ENCODE assay signal across 19 cellular contexts in genomic region chr20:63773571-63774347, GRCh38. TPM values are rescaled to one million over a fixed set of nuclear protein-coding genes. Genes with fewer than 3 reads are reported as not detected.
A peak's percentile ranks its signal among the peaks of the same experiment; 100 is the strongest.
DNase-seq lines count a peak whose midpoint lies in the region; ATAC-seq, FAIRE-seq and TF ChIP-seq lines count a peak whose summit lies in the region.
"Had no signal": no experiment of that assay in that cellular context is flagged by ENCODE, and none has a peak within 500 bp of the region (broad histone marks: within the 10 kb centered on the region; RNA-seq: fewer than 3 reads in every experiment).

No MANE protein-coding gene starts in this region.

- H2BK12ac ChIP-seq in neuronal stem cell (ENCODE audit: low read length) = no peak overlapping the region

- TF ChIP-seq CTCF in K562 (IDR thresholded peaks at IDR 0.05 in 2 of 3, conservative IDR thresholded peaks at IDR 0.05 in 1 of 3; ENCODE audit: insufficient read depth in 2 of 3, low read depth in 1 of 3, low read length in 3 of 3) (no peak), lower lobe of right lung (IDR thresholded peaks at IDR 0.05) (no peak)

- H3K23ac ChIP-seq in neuronal stem cell (ENCODE audit: low read depth, low read length, poor library complexity) = no peak overlapping the region

- H3K9me3 ChIP-seq in K562 (replicated peaks; ENCODE audit: control insufficient read depth, insufficient read depth, low read depth, low read length) = no peaks in the 10 kb centered on the region
- no peaks in the 10 kb centered on the region for H3K9me3 ChIP-seq in lower lobe of right lung
- H3K9me3 ChIP-seq in neuronal stem cell (replicated peaks in 1 of 2; ENCODE audit: control insufficient read depth in 2 of 2, insufficient read depth in 1 of 2, low read depth in 1 of 2, low read length in 2 of 2) = no peaks in the 10 kb centered on the region
- H3K9me3 ChIP-seq: Peyer's patch had no signal

- no peaks in the 10 kb centered on the region for H3K9me1 ChIP-seq in K562 (ENCODE audit: control insufficient read depth, insufficient read depth, low read length)

- CTCF ChIA-PET in K562 (lab: Yijun Ruan, JAX; ENCODE audit: low intra/inter-chr PET ratio) = no interaction called here

- H3K36me3 ChIP-seq in K562 (ENCODE audit: control insufficient read depth, insufficient read depth, low read length) (no peaks in the 10 kb centered on the region), lower lobe of right lung (peaks cover 9% of the 10 kb centered on the region), neuronal stem cell (replicated peaks in 1 of 2; ENCODE audit: control insufficient read depth in 2 of 2, insufficient read depth in 2 of 2, low read length in 2 of 2) (peaks cover 1 to 43% of the 10 kb centered on the region in 2 donors)
- H3K36me3 ChIP-seq: Peyer's patch had no signal

- ATAC-seq in Right ventricle myocardium inferior (no peak), left ventricle myocardium superior (no peak), K562 (no peak), lower lobe of right lung (no peak), GM19324 (IDR thresholded peaks at IDR 0.05; ENCODE audit: low FRiP score, unreplicated experiment) (no peak)

- H4K8ac ChIP-seq in neuronal stem cell (ENCODE audit: low read depth, low read length) = no peak overlapping the region

- H3K4ac ChIP-seq in neuronal stem cell (ENCODE audit: low read length) = no peak overlapping the region

- no peak for FAIRE-seq in K562 (lab: Jason Lieb, UNC)
- FAIRE-seq: GM12892, H1 had no signal

- WGBS in K562 (ENCODE audit: insufficient coverage, low coverage, missing lambda C conversion rate) = 81% methylated on average over 34 of the region's 36 CpGs
- no CpG with 5 or more reads among the region's 36 CpGs for WGBS in neuronal stem cell (ENCODE audit: extremely low coverage in 2 of 2, insufficient read length in 2 of 2, insufficient replicate concordance in 1 of 2), 2 donors

- H3K14ac ChIP-seq in neuronal stem cell (ENCODE audit: low read length) = no peak overlapping the region

- no peak overlapping the region for H2BK15ac ChIP-seq in neuronal stem cell (ENCODE audit: low read length)

- H3K79me2 ChIP-seq in K562 (ENCODE audit: control insufficient read depth, insufficient read depth, low read length) = no peaks in the 10 kb centered on the region

- H2BK120ac ChIP-seq in neuronal stem cell (ENCODE audit: low read depth, low read length) = no peak overlapping the region

- H4K91ac ChIP-seq in neuronal stem cell (ENCODE audit: low read depth, low read length, poor library complexity) = no peak overlapping the region

- H3K9ac ChIP-seq in K562 (ENCODE audit: insufficient read depth in 1 of 2, low read depth in 2 of 2, low read length in 2 of 2) (no peak overlapping the region), neuronal stem cell (ENCODE audit: low read depth, low read length, poor library complexity) (no peak overlapping the region)

- in situ Hi-C loops in K562 (cut with MboI) = loop anchor here (5.0 kb wide), 1 partner anchor 61 kb away; no protein-coding TSS in a partner anchor

- DNase-seq in Right ventricle myocardium inferior (ENCODE audit: missing footprints) (peak; percentile 25), left ventricle myocardium superior (no peak), K562 (ENCODE audit: extremely low read depth in 1 of 4, low spot score in 3 of 4) (no peak), lower lobe of right lung (peak; percentile 38), EL (no peak), neuronal stem cell (ENCODE audit: low spot score) (no peak), SK-N-DZ (ENCODE audit: low spot score) (no peak)
- DNase-seq: DMS79, GDM1, MM.1S, NCI-H1105, NCI-H187, Peyer's patch, SHP77 treated with DMSO at 0.1 percent for 48 hours had no signal

- H2AFZ ChIP-seq in K562 (ENCODE audit: low read depth, low read length) (no peak overlapping the region), neuronal stem cell (ENCODE audit: low read length) (no peak overlapping the region)

- H3K4me1 ChIP-seq in K562 (replicated peaks in 1 of 2; ENCODE audit: control insufficient read depth in 2 of 2, insufficient read depth in 2 of 2, low read length in 2 of 2) = peaks cover 11 to 52% of the 10 kb centered on the region in 2 experiments; a peak in 4 of 5 replicates
- peaks cover 6% of the 10 kb centered on the region for H3K4me1 ChIP-seq in lower lobe of right lung
- H3K4me1 ChIP-seq in neuronal stem cell (ENCODE audit: control insufficient read depth in 2 of 2, insufficient read depth in 1 of 2, low read depth in 1 of 2, low read length in 2 of 2) = peaks cover 8 to 10% of the 10 kb centered on the region in 2 donors

- peaks cover 12% of the 10 kb centered on the region for H3K79me1 ChIP-seq in neuronal stem cell (ENCODE audit: low read depth, low read length)

- no peak overlapping the region for H3K18ac ChIP-seq in neuronal stem cell (ENCODE audit: low read length)

- no peak for TF ChIP-seq POLR2A in K562 (conservative IDR thresholded peaks at IDR 0.05)

- no peak for TF ChIP-seq RAD21 in K562 (CRISPR knock-in tag; conservative IDR thresholded peaks at IDR 0.05 in 1 of 2, IDR thresholded peaks at IDR 0.05 in 1 of 2)

- H3K4me2 ChIP-seq in K562 (ENCODE audit: insufficient read depth, low read length) (no peak overlapping the region), neuronal stem cell (ENCODE audit: insufficient read depth, low read length, poor library complexity, severe bottlenecking) (no peak overlapping the region)

- H3K27me3 ChIP-seq in K562 (ENCODE audit: control insufficient read depth in 2 of 2, insufficient read depth in 2 of 2, low read length in 2 of 2) = peaks cover 0 to 5% of the 10 kb centered on the region in 2 experiments; a peak in 2 of 5 replicates
- H3K27me3 ChIP-seq in lower lobe of right lung (ENCODE audit: low read depth) = no peaks in the 10 kb centered on the region
- no peaks in the 10 kb centered on the region for H3K27me3 ChIP-seq in neuronal stem cell (ENCODE audit: control insufficient read depth in 3 of 3, insufficient read depth in 3 of 3, low read depth in 1 of 3, low read length in 3 of 3)
- H3K27me3 ChIP-seq: Peyer's patch had no signal

- BruUV-seq in K562 (replicated peaks; lab: Mats Ljungman, UMichigan) = no TSS peak

- no peaks in the 10 kb centered on the region; the same call in 1 of the 2 replicates for H4K20me1 ChIP-seq in K562 (replicated peaks; ENCODE audit: control insufficient read depth, insufficient read depth, low read length)

- H3K27ac ChIP-seq in K562 (ENCODE audit: extremely low read depth, low read depth, low read length) (no peak overlapping the region), lower lobe of right lung (no peak overlapping the region), neuronal stem cell (replicated peaks; ENCODE audit: low read length) (no peak overlapping the region)
- H3K27ac ChIP-seq: 22Rv1, C4-2B, Peyer's patch had no signal

- intact Hi-C loops in Right ventricle myocardium inferior (cut with DNase I) = loop anchor here (10.0 kb wide), 1 partner anchor 201 kb away; the partner anchor contains the start of gene SAMD10
- intact Hi-C loops in left ventricle myocardium superior (cut with micrococcal nuclease) = no loop called here
- intact Hi-C loops in K562 (cut with micrococcal nuclease) = no loop called here
- intact Hi-C loops in lower lobe of right lung (cut with DNase I) = no loop called here

- no peak overlapping the region for H3K4me3 ChIP-seq in K562
- H3K4me3 ChIP-seq in lower lobe of right lung = no peak overlapping the region
- H3K4me3 ChIP-seq in neuronal stem cell (ENCODE audit: low read length in 2 of 2) = no peak overlapping the region
- H3K4me3 ChIP-seq: Peyer's patch had no signal

- H2AK5ac ChIP-seq in neuronal stem cell (ENCODE audit: low read depth, low read length) = no peak overlapping the region

- TF ChIP-seq EP300 in K562 (IDR thresholded peaks at IDR 0.05; ENCODE audit: low read length) = no peak

- POLR2A ChIA-PET in K562 (lab: Yijun Ruan, JAX) = no interaction called here

- H2BK5ac ChIP-seq in neuronal stem cell (ENCODE audit: low read length) = no peak overlapping the region

RNA-seq across cellular contexts. Expression of gene SLC2A4RG, which starts 34.2 kb away (rescaled TPM):
- total RNA-seq in Right ventricle myocardium inferior = 97.4 TPM
- 104 TPM for total RNA-seq in left ventricle myocardium superior
- 22.0 and 60.9 TPM in 2 replicates for total RNA-seq in K562 (2011; cell fraction: chromatin; rRNA removed; ENCODE audit: low replicate concordance)
- total RNA-seq in K562 (2011; cell fraction: nucleolus; rRNA removed) = 104 and 105 TPM in 2 replicates
- 35.7 and 41.6 TPM in 2 replicates for total RNA-seq in K562 (2011; cell fraction: nucleoplasm; rRNA removed)
- 62.7 and 92.2 TPM in 2 replicates for total RNA-seq in K562 (2014; rRNA removed)
- total RNA-seq in K562 (2014; rRNA removed; fragmentation: Illumina TruSeq; extraction: Trizol) = 8.2 and 8.3 TPM in 2 replicates
- total RNA-seq in K562 (2015; rRNA removed; fragmentation: Illumina TruSeq; extraction: Trizol) = 26.5 and 28.3 TPM in 2 replicates
- total RNA-seq in K562 (2021) = 97.3 and 104 TPM in 2 replicates
- 29.5 and 48.0 TPM in 2 replicates for polyA plus RNA-seq in K562 (2011; rRNA removed)
- polyA plus RNA-seq in K562 (2011; cell fraction: cytosol; rRNA removed) = 27.4 and 73.4 TPM in 2 replicates
- polyA plus RNA-seq in K562 (2011; cell fraction: nucleus; rRNA removed) = 238 and 316 TPM in 2 replicates
- polyA plus RNA-seq in K562 (2012) = 65.5 and 70.1 TPM in 2 replicates
- 10.3 and 24.9 TPM in 2 replicates for polyA plus RNA-seq in K562 (2014; fragmentation: Illumina TruSeq; extraction: Trizol)
- 1 to 10 TPM in 1 of 2 experiments, under 1 TPM in 1; 0.34 to 1.1 TPM for polyA plus RNA-seq in K562 (2014; fragmentation: Nextera tagmentation; extraction: Ambion mirVana)
- polyA plus RNA-seq in K562 (2014; rRNA removed) = 62.6 and 84.4 TPM in 2 replicates
- polyA minus RNA-seq in K562 (2011; rRNA and poly(A)+ RNA removed) = 1.6 and 4.4 TPM in 2 replicates
- polyA minus RNA-seq in K562 (2011; cell fraction: cytosol; rRNA and poly(A)+ RNA removed) = 14.8 and 20.6 TPM in 2 replicates
- polyA minus RNA-seq in K562 (2011; cell fraction: nucleus; rRNA and poly(A)+ RNA removed) = 47.3 and 53.0 TPM in 2 replicates
- total RNA-seq in lower lobe of right lung = 50.5 TPM
- 43.6 TPM for polyA plus RNA-seq in neuronal stem cell (2013, experiment 1 of 2)
- polyA plus RNA-seq in neuronal stem cell (2013, experiment 2 of 2) = 43.1 TPM
- 50.4 and 67.1 TPM in 2 replicates for polyA plus RNA-seq in SK-N-DZ (2014; cell fraction: cytosol; rRNA removed)
- polyA plus RNA-seq in SK-N-DZ (2014; cell fraction: nucleus; rRNA removed) = 316 and 353 TPM in 2 replicates

RNA-seq across cellular contexts. Expression of gene LIME1, which starts 37.3 kb away (rescaled TPM):
- 1.6 TPM for total RNA-seq in Right ventricle myocardium inferior
- 2.7 TPM for total RNA-seq in left ventricle myocardium superior
- 6.7 and 27.9 TPM in 2 replicates for total RNA-seq in K562 (2011; cell fraction: chromatin; rRNA removed; ENCODE audit: low replicate concordance)
- 29.6 and 36.2 TPM in 2 replicates for total RNA-seq in K562 (2011; cell fraction: nucleolus; rRNA removed)
- 12.0 and 12.1 TPM in 2 replicates for total RNA-seq in K562 (2011; cell fraction: nucleoplasm; rRNA removed)
- 9.5 and 12.7 TPM in 2 replicates for total RNA-seq in K562 (2014; rRNA removed)
- total RNA-seq in K562 (2014; rRNA removed; fragmentation: Illumina TruSeq; extraction: Trizol) = 0.11 and 0.32 TPM in 2 replicates
- 2.7 and 2.8 TPM in 2 replicates for total RNA-seq in K562 (2015; rRNA removed; fragmentation: Illumina TruSeq; extraction: Trizol)
- total RNA-seq in K562 (2021) = 9.3 and 10.2 TPM in 2 replicates
- 1.5 and 3.9 TPM in 2 replicates for polyA plus RNA-seq in K562 (2011; rRNA removed)
- 4.5 and 15.8 TPM in 2 replicates for polyA plus RNA-seq in K562 (2011; cell fraction: cytosol; rRNA removed)
- polyA plus RNA-seq in K562 (2011; cell fraction: nucleus; rRNA removed) = 37.1 and 90.0 TPM in 2 replicates
- 5.5 and 10.7 TPM in 2 replicates for polyA plus RNA-seq in K562 (2012)
- polyA plus RNA-seq in K562 (2014; fragmentation: Illumina TruSeq; extraction: Trizol) = 0.83 and 2.3 TPM in 2 replicates
- polyA plus RNA-seq in K562 (2014; fragmentation: Nextera tagmentation; extraction: Ambion mirVana) = not detected
- polyA plus RNA-seq in K562 (2014; rRNA removed) = 17.1 and 20.2 TPM in 2 replicates
- polyA minus RNA-seq in K562 (2011; rRNA and poly(A)+ RNA removed) = 0.06 and 0.25 TPM in 2 replicates
- 1.2 and 1.5 TPM in 2 replicates for polyA minus RNA-seq in K562 (2011; cell fraction: cytosol; rRNA and poly(A)+ RNA removed)
- polyA minus RNA-seq in K562 (2011; cell fraction: nucleus; rRNA and poly(A)+ RNA removed) = 4.7 and 7.7 TPM in 2 replicates
- 8.7 TPM for total RNA-seq in lower lobe of right lung
- polyA plus RNA-seq in neuronal stem cell (2013, experiment 1 of 2) = 3.2 TPM
- 2.9 TPM for polyA plus RNA-seq in neuronal stem cell (2013, experiment 2 of 2)
- polyA plus RNA-seq in SK-N-DZ (2014; cell fraction: cytosol; rRNA removed) = 22.8 and 33.6 TPM in 2 replicates
- 394 and 517 TPM in 2 replicates for polyA plus RNA-seq in SK-N-DZ (2014; cell fraction: nucleus; rRNA removed)

RNA-seq across cellular contexts. Expression of gene ZBTB46, which starts 57.3 kb away (rescaled TPM):
- 13.8 TPM for total RNA-seq in Right ventricle myocardium inferior
- 13.1 TPM for total RNA-seq in left ventricle myocardium superior
- total RNA-seq in K562 (2011; cell fraction: chromatin; rRNA removed; ENCODE audit: low replicate concordance) = 6.4 and 23.8 TPM in 2 replicates
- total RNA-seq in K562 (2011; cell fraction: nucleolus; rRNA removed) = 8.2 and 11.0 TPM in 2 replicates
- 6.0 and 7.5 TPM in 2 replicates for total RNA-seq in K562 (2011; cell fraction: nucleoplasm; rRNA removed)
- total RNA-seq in K562 (2014; rRNA removed) = 2.2 and 2.6 TPM in 2 replicates
- 0.38 and 0.40 TPM in 2 replicates for total RNA-seq in K562 (2014; rRNA removed; fragmentation: Illumina TruSeq; extraction: Trizol)
- total RNA-seq in K562 (2015; rRNA removed; fragmentation: Illumina TruSeq; extraction: Trizol) = 2.3 TPM in 2 replicates
- total RNA-seq in K562 (2021) = 4.1 and 4.6 TPM in 2 replicates
- polyA plus RNA-seq in K562 (2011; rRNA removed) = 1.1 and 1.7 TPM in 2 replicates
- polyA plus RNA-seq in K562 (2011; cell fraction: cytosol; rRNA removed) = 1.7 and 3.0 TPM in 2 replicates
- polyA plus RNA-seq in K562 (2011; cell fraction: nucleus; rRNA removed) = 4.8 and 8.1 TPM in 2 replicates
- polyA plus RNA-seq in K562 (2012) = 2.3 and 3.0 TPM in 2 replicates
- polyA plus RNA-seq in K562 (2014; fragmentation: Illumina TruSeq; extraction: Trizol) = 0.39 and 1.1 TPM in 2 replicates
- under 1 TPM; 0.29 to 0.58 TPM for polyA plus RNA-seq in K562 (2014; fragmentation: Nextera tagmentation; extraction: Ambion mirVana)
- polyA plus RNA-seq in K562 (2014; rRNA removed) = 1.3 and 2.0 TPM in 2 replicates
- 13.0 and 13.5 TPM in 2 replicates for polyA minus RNA-seq in K562 (2011; rRNA and poly(A)+ RNA removed)
- 14.3 and 18.7 TPM in 2 replicates for polyA minus RNA-seq in K562 (2011; cell fraction: cytosol; rRNA and poly(A)+ RNA removed)
- polyA minus RNA-seq in K562 (2011; cell fraction: nucleus; rRNA and poly(A)+ RNA removed) = 4.2 and 5.1 TPM in 2 replicates
- 9.9 TPM for total RNA-seq in lower lobe of right lung
- 8.2 TPM for polyA plus RNA-seq in neuronal stem cell (2013, experiment 1 of 2)
- 8.6 TPM for polyA plus RNA-seq in neuronal stem cell (2013, experiment 2 of 2)
- polyA plus RNA-seq in SK-N-DZ (2014; cell fraction: cytosol; rRNA removed) = 1.1 and 1.3 TPM in 2 replicates
- 1.3 and 1.6 TPM in 2 replicates for polyA plus RNA-seq in SK-N-DZ (2014; cell fraction: nucleus; rRNA removed)

Comparison
In these comparisons a context has a peak if more than half of its experiments do, and no peak if none do; other contexts are left out.
1. DNase-seq: peak in Right ventricle myocardium inferior (single experiment) and lower lobe of right lung (single experiment); none in left ventricle myocardium superior (single experiment), K562 (0 of 4), EL (single experiment), neuronal stem cell (single experiment) and SK-N-DZ (single experiment).